In genomic region chr1:180309338-180309737, GRCh38 we compare ENCODE assay signal across 11 cellular contexts.
DNase-seq lines count a peak whose midpoint lies in the region; ATAC-seq, FAIRE-seq and TF ChIP-seq lines count a peak whose summit lies in the region.
"Had no signal": no experiment of that assay in that cellular context is flagged by ENCODE, and none has a peak within 500 bp of the region (broad histone marks: within the 10 kb centered on the region; RNA-seq: fewer than 3 reads in every experiment).

No MANE protein-coding gene starts in this region.

- TF ChIP-seq POLR2A in lower leg skin (IDR thresholded peaks at IDR 0.05) (no peak), GM12891 (IDR thresholded peaks at IDR 0.05; ENCODE audit: low read depth, low read length) (no peak)

- intact Hi-C loops in lower leg skin (cut with DNase I; ENCODE audit: low total_unique reads) = no loop called here

- H4K20me1 ChIP-seq in fibroblast of lung (ENCODE audit: control insufficient read depth, extremely low read depth, insufficient read depth, low read length) (no peaks in the 10 kb centered on the region), osteoblast (ENCODE audit: insufficient read depth, low read length) (peaks cover 3% of the 10 kb centered on the region)

- H3K27me3 ChIP-seq in fibroblast of lung (ENCODE audit: control insufficient read depth, insufficient read depth, low read length) (no peaks in the 10 kb centered on the region), osteoblast (ENCODE audit: insufficient read depth, low read length) (no peaks in the 10 kb centered on the region)
- H3K27me3 ChIP-seq: upper lobe of left lung had no signal

- no peak overlapping the region for H3K4me2 ChIP-seq in fibroblast of lung (ENCODE audit: extremely low read depth, insufficient read depth, low read length)
- peak overlapping the region; percentile 68 for H3K4me2 ChIP-seq in osteoblast (ENCODE audit: insufficient read depth, low read length)

- FAIRE-seq in GM12891 (lab: Jason Lieb, UNC) = no peak

- H3K36me3 ChIP-seq in fibroblast of lung (ENCODE audit: control insufficient read depth, insufficient read depth, low read length) = no peaks in the 10 kb centered on the region
- no peaks in the 10 kb centered on the region for H3K36me3 ChIP-seq in osteoblast (ENCODE audit: insufficient read depth, low read length)

- H3K79me2 ChIP-seq in fibroblast of lung (ENCODE audit: control insufficient read depth, insufficient read depth, low read length) (no peaks in the 10 kb centered on the region), osteoblast (ENCODE audit: insufficient read depth, low read length) (no peaks in the 10 kb centered on the region)

- ATAC-seq in left lobe of liver = no peak

- DNase-seq in ELR (ENCODE audit: low read depth) (peak; percentile 79), RPMI7951 (ENCODE audit: low read depth) (peak; percentile 39), fibroblast of lung (ENCODE audit: low read depth in 2 of 2) (peak; percentile 31 to 78), osteoblast (ENCODE audit: insufficient read length, low spot score, missing footprints) (peak; percentile 53), lower leg skin (ENCODE audit: low spot score in 2 of 2) (no peak), GM12891 (ENCODE audit: insufficient read length, low spot score) (no peak), left lobe of liver (ENCODE audit: low spot score) (no peak), NCI-H82 (lab: John Stamatoyannopoulos, UW) (no peak)
- DNase-seq: activated B cell treated with CpG ODN at 0.5 μM for 24 hours; activated T-cell treated with anti-CD3 and anti-CD28 coated beads, Interleukin-2, amount 50 U/mL, for 24 hours had no signal

- 95 to 100% methylated on average over 1 of the region's 1 CpG for WGBS in lower leg skin, 2 donors

- H3K9me3 ChIP-seq in fibroblast of lung (ENCODE audit: control insufficient read depth, insufficient read depth, low read depth, low read length) (no peaks in the 10 kb centered on the region), osteoblast (ENCODE audit: low read depth, low read length) (no peaks in the 10 kb centered on the region)

- H3K27ac ChIP-seq in fibroblast of lung (ENCODE audit: insufficient read depth, low read length) (peak overlapping the region; percentile 40), osteoblast (ENCODE audit: low read depth, low read length) (peak overlapping the region; percentile 84)
- H3K27ac ChIP-seq: upper lobe of left lung had no signal

- H3K4me3 ChIP-seq in fibroblast of lung (replicated peaks in 1 of 4; ENCODE audit: control extremely low read depth in 1 of 4, insufficient read depth in 1 of 4, low read depth in 3 of 4, low read length in 4 of 4) (no peak overlapping the region), osteoblast (ENCODE audit: insufficient read depth, low read length) (peak overlapping the region; percentile 35), lower leg skin (ENCODE audit: low read depth, poor library complexity, severe bottlenecking) (no peak overlapping the region)
- H3K4me3 ChIP-seq: upper lobe of left lung had no signal

- TF ChIP-seq CTCF in fibroblast of lung (conservative IDR thresholded peaks at IDR 0.05 in 1 of 2, IDR thresholded peaks at IDR 0.05 in 1 of 2; ENCODE audit: low read depth in 1 of 2, low read length in 2 of 2) = no peak
- TF ChIP-seq CTCF in osteoblast (IDR thresholded peaks at IDR 0.05; ENCODE audit: extremely low read depth, low read depth, low read length) = no peak
- TF ChIP-seq CTCF in lower leg skin (IDR thresholded peaks at IDR 0.05) = no peak

- no peak overlapping the region for H3K9ac ChIP-seq in fibroblast of lung (ENCODE audit: insufficient read depth, low read length)

- H3K4me1 ChIP-seq in fibroblast of lung (ENCODE audit: control insufficient read depth, extremely low read depth, insufficient read depth, low read length) (peaks cover 4% of the 10 kb centered on the region), osteoblast (ENCODE audit: insufficient read depth, low read length) (peaks cover 23% of the 10 kb centered on the region)

- H2AFZ ChIP-seq in fibroblast of lung (ENCODE audit: low read length) (no peak overlapping the region), osteoblast (ENCODE audit: low read length) (no peak overlapping the region)

TF ChIP-seq in GM12891, 5 proteins besides CTCF, POLR2A, EP300 and RAD21:
- TF ChIP-seq PAX5 (IDR thresholded peaks at IDR 0.05; ENCODE audit: insufficient read depth, low read length, severe bottlenecking) (no peak), POU2F2 (IDR thresholded peaks at IDR 0.05; ENCODE audit: low read depth, low read length) (no peak), SPI1 (IDR thresholded peaks at IDR 0.05; ENCODE audit: low read depth, low read length) (no peak), POLR2AphosphoS5 (IDR thresholded peaks at IDR 0.05; ENCODE audit: low read depth, low read length) (no peak), TAF1 (IDR thresholded peaks at IDR 0.05; ENCODE audit: low read depth, low read length) (no peak)

Comparison
In these comparisons a context has a peak if more than half of its experiments do, and no peak if none do; other contexts are left out.
1. DNase-seq: peak in ELR (single experiment), RPMI7951 (single experiment), fibroblast of lung (2 of 2) and osteoblast (single experiment); none in lower leg skin (0 of 2), GM12891 (single experiment), left lobe of liver (single experiment) and NCI-H82 (single experiment).